ENCODE assay signal across 18 cellular contexts in the genomic region with DNA sequence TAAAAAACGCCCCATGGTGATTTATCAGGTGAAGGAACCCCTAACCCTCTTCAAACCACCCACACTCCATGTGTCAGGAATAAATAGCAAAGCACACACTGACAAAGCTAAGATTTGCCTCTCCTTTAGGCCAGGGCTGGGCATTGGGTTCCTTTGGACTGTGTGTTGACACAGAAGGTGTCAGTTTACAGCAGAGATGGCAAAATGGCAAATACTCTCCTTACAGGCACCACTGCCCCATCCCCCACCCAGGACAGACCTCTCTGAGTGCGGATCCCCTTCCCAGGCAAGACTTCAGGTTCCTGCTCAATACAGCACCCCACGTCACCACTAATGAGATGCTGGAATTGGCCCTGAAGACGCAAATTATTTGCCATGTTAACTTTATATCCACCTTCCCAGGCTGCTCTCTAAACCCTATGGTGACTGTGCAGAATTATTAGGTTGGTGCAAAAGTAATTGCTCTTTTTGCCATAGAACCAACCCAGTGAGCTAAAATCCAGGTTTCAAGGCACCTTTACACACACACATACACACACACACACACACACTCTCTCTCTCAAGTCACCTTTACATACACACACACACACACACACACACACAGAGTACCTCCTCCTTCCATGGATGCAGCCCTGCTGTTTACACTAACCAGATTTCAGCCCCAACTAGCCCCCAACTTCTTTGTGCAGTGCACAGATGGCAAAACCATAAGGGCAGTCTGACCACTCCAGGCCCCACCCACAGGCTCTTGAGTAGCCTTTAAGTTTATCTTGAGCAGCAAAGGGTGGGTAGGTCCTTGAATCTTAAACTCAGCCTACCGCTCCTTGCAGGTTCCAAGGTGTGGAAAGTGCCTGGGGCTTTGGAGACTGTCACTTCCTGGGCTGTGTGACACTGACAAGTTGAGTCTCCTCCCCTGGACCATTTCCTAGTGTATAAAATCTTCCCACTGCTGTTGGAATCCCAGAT. TPM values are rescaled to one million over a fixed set of nuclear protein-coding genes. Genes with fewer than 3 reads are reported as not detected.
DNase-seq lines count a peak whose midpoint lies in the region; ATAC-seq, FAIRE-seq and TF ChIP-seq lines count a peak whose summit lies in the region.
"Had no signal": no experiment of that assay in that cellular context is flagged by ENCODE, and none has a peak within 500 bp of the region (broad histone marks: within the 10 kb centered on the region; RNA-seq: fewer than 3 reads in every experiment).

No MANE protein-coding gene starts in this region.

- H3K4me3 Mint-ChIP-seq in neural crest cell = peak overlapping the region; percentile 57
- H3K4me3 Mint-ChIP-seq: stimulated activated naive B cell treated with anti-CD40 and anti-IgM and Interleukin-4, amounts not matched to agents 10 μg/mL and 1 μg/mL and 100 μg/mL, for 72 hours; T-cell had no signal

- H3K9me3 ChIP-seq in right cardiac atrium (ENCODE audit: control insufficient read depth, low read length) (no peaks in the 10 kb centered on the region), K562 (replicated peaks; ENCODE audit: control insufficient read depth, insufficient read depth, low read depth, low read length) (no peaks in the 10 kb centered on the region)
- H3K9me3 ChIP-seq: ascending aorta, ovary, uterus had no signal

- WGBS in right cardiac atrium = 80% methylated on average over 5 of the region's 5 CpGs
- 58% methylated on average over 5 of the region's 5 CpGs for WGBS in K562 (ENCODE audit: insufficient coverage, low coverage, missing lambda C conversion rate)

- no peak for TF ChIP-seq RAD21 in K562 (CRISPR knock-in tag; conservative IDR thresholded peaks at IDR 0.05 in 1 of 2, IDR thresholded peaks at IDR 0.05 in 1 of 2)

- H2AFZ ChIP-seq in K562 (ENCODE audit: low read depth, low read length) = peak overlapping the region; percentile 42

- H3K36me3 Mint-ChIP-seq in neural crest cell (ENCODE audit: low read depth) = no peaks in the 10 kb centered on the region
- H3K36me3 Mint-ChIP-seq: stimulated activated naive B cell treated with anti-CD40 and anti-IgM and Interleukin-4, amounts not matched to agents 10 μg/mL and 1 μg/mL and 100 μg/mL, for 72 hours; T-cell had no signal

- peaks cover 4% of the 10 kb centered on the region; the same call in 2 of the 3 replicates for H3K79me2 ChIP-seq in K562 (ENCODE audit: control insufficient read depth, insufficient read depth, low read length)

- H3K9me3 Mint-ChIP-seq in neural crest cell = peaks cover 2% of the 10 kb centered on the region
- H3K9me3 Mint-ChIP-seq: stimulated activated naive B cell treated with anti-CD40 and anti-IgM and Interleukin-4, amounts not matched to agents 10 μg/mL and 1 μg/mL and 100 μg/mL, for 72 hours; T-cell had no signal

- H4K20me1 ChIP-seq in K562 (replicated peaks; ENCODE audit: control insufficient read depth, insufficient read depth, low read length) = no peaks in the 10 kb centered on the region

- no TSS peak for BruUV-seq in K562 (replicated peaks; lab: Mats Ljungman, UMichigan)

- intact Hi-C loops in right cardiac atrium (cut with DNase I) (loop anchor here in 1 of 4 donors (10.0 kb wide), 1 partner anchor 55 kb away; no protein-coding TSS in a partner anchor), Right ventricle myocardium superior (cut with DNase I) (loop anchor here (10.0 kb wide), 1 partner anchor 65 kb away; no protein-coding TSS in a partner anchor), K562 (cut with micrococcal nuclease) (no loop called here)

- no peak for TF ChIP-seq EP300 in K562 (IDR thresholded peaks at IDR 0.05; ENCODE audit: low read length)

- H3K4me3 ChIP-seq in right cardiac atrium (ENCODE audit: low read length) = no peak overlapping the region
- H3K4me3 ChIP-seq in K562 = no peak overlapping the region
- H3K4me3 ChIP-seq in H7 (ENCODE audit: insufficient read depth, low read depth, low read length) = no peak overlapping the region
- H3K4me3 ChIP-seq: ascending aorta, ovary, uterus had no signal

- FAIRE-seq in K562 (lab: Jason Lieb, UNC) = peak; percentile 57

- H3K4me1 Mint-ChIP-seq in neural crest cell = peaks cover 50% of the 10 kb centered on the region

- H3K4me2 ChIP-seq in K562 (ENCODE audit: insufficient read depth, low read length) = no peak overlapping the region

- no peaks in the 10 kb centered on the region for H3K36me3 ChIP-seq in K562 (ENCODE audit: control insufficient read depth, insufficient read depth, low read length)
- no peaks in the 10 kb centered on the region for H3K36me3 ChIP-seq in H7 (replicated peaks; ENCODE audit: control insufficient read depth, insufficient read depth, low read length)
- H3K36me3 ChIP-seq: ascending aorta, ovary, uterus had no signal

- peaks cover 10% of the 10 kb centered on the region for H3K27me3 Mint-ChIP-seq in neural crest cell (ENCODE audit: low read depth)

- no peaks in the 10 kb centered on the region for H3K27me3 ChIP-seq in right cardiac atrium (ENCODE audit: control insufficient read depth, insufficient read depth)
- peaks cover 0 to 7% of the 10 kb centered on the region in 2 experiments; a peak in 1 of 5 replicates for H3K27me3 ChIP-seq in K562 (ENCODE audit: control insufficient read depth in 2 of 2, insufficient read depth in 2 of 2, low read length in 2 of 2)
- H3K27me3 ChIP-seq in H7 (ENCODE audit: control insufficient read depth, insufficient read depth, low read length) = peaks cover 19% of the 10 kb centered on the region
- H3K27me3 ChIP-seq: ascending aorta, ovary, uterus had no signal

- CTCF ChIA-PET in K562 (lab: Yijun Ruan, JAX; ENCODE audit: low intra/inter-chr PET ratio) = no interaction called here

- no peak for TF ChIP-seq CTCF in K562 (IDR thresholded peaks at IDR 0.05 in 2 of 3, conservative IDR thresholded peaks at IDR 0.05 in 1 of 3; ENCODE audit: insufficient read depth in 2 of 3, low read depth in 1 of 3, low read length in 3 of 3)
- no peak for TF ChIP-seq CTCF in neural crest cell (conservative IDR thresholded peaks at IDR 0.05)

- H3K27ac Mint-ChIP-seq in neural crest cell (ENCODE audit: unreplicated experiment) = no peak overlapping the region
- H3K27ac Mint-ChIP-seq: stimulated activated naive B cell treated with anti-CD40 and anti-IgM and Interleukin-4, amounts not matched to agents 10 μg/mL and 1 μg/mL and 100 μg/mL, for 72 hours had no signal

- peak overlapping the region in 1 of 2 experiments; percentile 17; a peak in 1 of 4 replicates for H3K9ac ChIP-seq in K562 (ENCODE audit: insufficient read depth in 1 of 2, low read depth in 2 of 2, low read length in 2 of 2)

- peak in 2 of 3 donors; percentile 19 to 27 for DNase-seq in right cardiac atrium
- no peak for DNase-seq in Right ventricle myocardium superior
- DNase-seq in K562 (ENCODE audit: extremely low read depth in 1 of 4, low spot score in 3 of 4) = peak in 1 of 4 experiments; percentile 62
- DNase-seq in neural crest cell (ENCODE audit: low read depth, low spot score) = no peak
- DNase-seq in left lobe of liver (ENCODE audit: low spot score) = no peak
- no peak for DNase-seq in activated gamma-delta T cell treated with Interleukin-2 at 50 U/mL for 16 hours
- DNase-seq in H7 = no peak
- no peak for DNase-seq in NCI-H345 (lab: John Stamatoyannopoulos, UW)
- DNase-seq: Calu3; NCI-H1436 treated with DMSO at 0.1 percent for 48 hours; NCI-H774; ovary; stimulated activated naive B cell treated with anti-CD40 and anti-IgM and Interleukin-4, amounts not matched to agents 10 μg/mL and 1 μg/mL and 100 μg/mL, for 72 hours; T-cell; uterus had no signal

- no peak overlapping the region for H3K27ac ChIP-seq in right cardiac atrium (ENCODE audit: low read length)
- H3K27ac ChIP-seq in K562 (ENCODE audit: extremely low read depth, low read depth, low read length) = no peak overlapping the region
- H3K27ac ChIP-seq: ascending aorta, HL-60, ovary, uterus had no signal

- H3K9me1 ChIP-seq in K562 (ENCODE audit: control insufficient read depth, insufficient read depth, low read length) = no peaks in the 10 kb centered on the region

- no peak for TF ChIP-seq POLR2A in K562 (conservative IDR thresholded peaks at IDR 0.05)

- ATAC-seq in right cardiac atrium (no peak), Right ventricle myocardium superior (ENCODE audit: poor library complexity) (no peak), K562 (no peak), left lobe of liver (no peak)
- ATAC-seq: activated CD4-positive, CD25-positive, alpha-beta regulatory T cell treated with anti-CD3 and anti-CD28 coated beads, Interleukin-2, amount 50 U/mL, for 24 hours; stimulated activated naive B cell treated with anti-CD40 and anti-IgM and Interleukin-4, amounts not matched to agents 10 μg/mL and 1 μg/mL and 100 μg/mL, for 72 hours; T-cell had no signal

- POLR2A ChIA-PET in K562 (lab: Yijun Ruan, JAX) = interaction anchor here (0.6 to 0.8 kb wide), 3 partner anchors 7 to 254 kb away, joined by 3 to 4 read pairs (median 3); no protein-coding TSS in a partner anchor

- peaks cover 6% of the 10 kb centered on the region for H3K4me1 ChIP-seq in right cardiac atrium (ENCODE audit: control insufficient read depth, insufficient read depth, low read length)
- peaks cover 35 to 39% of the 10 kb centered on the region in 2 experiments for H3K4me1 ChIP-seq in K562 (replicated peaks in 1 of 2; ENCODE audit: control insufficient read depth in 2 of 2, insufficient read depth in 2 of 2, low read length in 2 of 2)
- H3K4me1 ChIP-seq: uterus had no signal

- in situ Hi-C loops in K562 (cut with MboI) = no loop called here

TF ChIP-seq in K562, 482 proteins besides CTCF, POLR2A, EP300 and RAD21 (continues in another document):
- no peak for TF ChIP-seq GATAD2B (IDR thresholded peaks at IDR 0.05; ENCODE audit: borderline replicate concordance)

RNA-seq across cellular contexts. Expression of a gene that starts 4.0 kb away (rescaled TPM):
- total RNA-seq in right cardiac atrium (10 to 100 TPM; 60.4 to 75.3 (median 63.8) TPM), Right ventricle myocardium superior (53.3 TPM), K562 (2014; rRNA removed) (3.6 and 4.9 TPM in 2 replicates), K562 (2014; rRNA removed; fragmentation: Illumina TruSeq; extraction: Trizol) (3.9 and 4.0 TPM in 2 replicates), K562 (2015; rRNA removed; fragmentation: Illumina TruSeq; extraction: Trizol) (5.5 and 5.7 TPM in 2 replicates), K562 (2021) (11.0 and 11.5 TPM in 2 replicates), neural crest cell (24.3 and 26.5 TPM in 2 replicates), left lobe of liver (30.5 TPM)
- polyA plus RNA-seq in right cardiac atrium (31.3 TPM), K562 (2011; rRNA removed) (4.6 and 5.0 TPM in 2 replicates), K562 (2014; fragmentation: Illumina TruSeq; extraction: Trizol) (7.0 and 7.6 TPM in 2 replicates), K562 (2014; fragmentation: Nextera tagmentation; extraction: Ambion mirVana) (under 1 TPM; 0.84 to 0.86 TPM), K562 (2014; rRNA removed) (5.1 and 6.0 TPM in 2 replicates)
- 4.0 and 6.3 TPM in 2 replicates for total RNA-seq in K562 (2011; cell fraction: chromatin; rRNA removed; ENCODE audit: low replicate concordance)
- 4.8 and 4.9 TPM in 2 replicates for total RNA-seq in K562 (2011; cell fraction: nucleolus; rRNA removed)
- 4.4 and 6.7 TPM in 2 replicates for total RNA-seq in K562 (2011; cell fraction: nucleoplasm; rRNA removed)
- 4.7 and 8.4 TPM in 2 replicates for polyA plus RNA-seq in K562 (2011; cell fraction: cytosol; rRNA removed)
- polyA plus RNA-seq in K562 (2011; cell fraction: nucleus; rRNA removed) = 3.1 and 5.6 TPM in 2 replicates
- 6.8 and 12.0 TPM in 2 replicates for polyA plus RNA-seq in K562 (2012)
- 3.4 and 4.7 TPM in 2 replicates for polyA minus RNA-seq in K562 (2011; rRNA and poly(A)+ RNA removed)
- 6.1 and 6.4 TPM in 2 replicates for polyA minus RNA-seq in K562 (2011; cell fraction: cytosol; rRNA and poly(A)+ RNA removed)
- 3.0 TPM in 2 replicates for polyA minus RNA-seq in K562 (2011; cell fraction: nucleus; rRNA and poly(A)+ RNA removed)
- total RNA-seq in H7 (2014; rRNA removed; shearing (Covaris generic)) = 7.5 and 9.0 TPM in 2 replicates

Comparison
In these comparisons a context has a peak if more than half of its experiments do, and no peak if none do; other contexts are left out.
1. DNase-seq: peak in right cardiac atrium (2 of 3); none in Right ventricle myocardium superior (single experiment), neural crest cell (single experiment), left lobe of liver (single experiment), activated gamma-delta T cell treated with Interleukin-2 at 50 U/mL for 16 hours (single experiment), H7 (single experiment) and NCI-H345 (single experiment).